1 cellular context compared by ENCODE assay signal in genomic region chr15:40088929-40089755, GRCh38.
TF ChIP-seq lines count a peak whose summit lies in the region.

No MANE protein-coding gene starts in this region.

TF ChIP-seq in GM23338, 12 proteins besides CTCF, POLR2A, EP300 and RAD21 (continued from another document):
- TF ChIP-seq, protein P1, sequence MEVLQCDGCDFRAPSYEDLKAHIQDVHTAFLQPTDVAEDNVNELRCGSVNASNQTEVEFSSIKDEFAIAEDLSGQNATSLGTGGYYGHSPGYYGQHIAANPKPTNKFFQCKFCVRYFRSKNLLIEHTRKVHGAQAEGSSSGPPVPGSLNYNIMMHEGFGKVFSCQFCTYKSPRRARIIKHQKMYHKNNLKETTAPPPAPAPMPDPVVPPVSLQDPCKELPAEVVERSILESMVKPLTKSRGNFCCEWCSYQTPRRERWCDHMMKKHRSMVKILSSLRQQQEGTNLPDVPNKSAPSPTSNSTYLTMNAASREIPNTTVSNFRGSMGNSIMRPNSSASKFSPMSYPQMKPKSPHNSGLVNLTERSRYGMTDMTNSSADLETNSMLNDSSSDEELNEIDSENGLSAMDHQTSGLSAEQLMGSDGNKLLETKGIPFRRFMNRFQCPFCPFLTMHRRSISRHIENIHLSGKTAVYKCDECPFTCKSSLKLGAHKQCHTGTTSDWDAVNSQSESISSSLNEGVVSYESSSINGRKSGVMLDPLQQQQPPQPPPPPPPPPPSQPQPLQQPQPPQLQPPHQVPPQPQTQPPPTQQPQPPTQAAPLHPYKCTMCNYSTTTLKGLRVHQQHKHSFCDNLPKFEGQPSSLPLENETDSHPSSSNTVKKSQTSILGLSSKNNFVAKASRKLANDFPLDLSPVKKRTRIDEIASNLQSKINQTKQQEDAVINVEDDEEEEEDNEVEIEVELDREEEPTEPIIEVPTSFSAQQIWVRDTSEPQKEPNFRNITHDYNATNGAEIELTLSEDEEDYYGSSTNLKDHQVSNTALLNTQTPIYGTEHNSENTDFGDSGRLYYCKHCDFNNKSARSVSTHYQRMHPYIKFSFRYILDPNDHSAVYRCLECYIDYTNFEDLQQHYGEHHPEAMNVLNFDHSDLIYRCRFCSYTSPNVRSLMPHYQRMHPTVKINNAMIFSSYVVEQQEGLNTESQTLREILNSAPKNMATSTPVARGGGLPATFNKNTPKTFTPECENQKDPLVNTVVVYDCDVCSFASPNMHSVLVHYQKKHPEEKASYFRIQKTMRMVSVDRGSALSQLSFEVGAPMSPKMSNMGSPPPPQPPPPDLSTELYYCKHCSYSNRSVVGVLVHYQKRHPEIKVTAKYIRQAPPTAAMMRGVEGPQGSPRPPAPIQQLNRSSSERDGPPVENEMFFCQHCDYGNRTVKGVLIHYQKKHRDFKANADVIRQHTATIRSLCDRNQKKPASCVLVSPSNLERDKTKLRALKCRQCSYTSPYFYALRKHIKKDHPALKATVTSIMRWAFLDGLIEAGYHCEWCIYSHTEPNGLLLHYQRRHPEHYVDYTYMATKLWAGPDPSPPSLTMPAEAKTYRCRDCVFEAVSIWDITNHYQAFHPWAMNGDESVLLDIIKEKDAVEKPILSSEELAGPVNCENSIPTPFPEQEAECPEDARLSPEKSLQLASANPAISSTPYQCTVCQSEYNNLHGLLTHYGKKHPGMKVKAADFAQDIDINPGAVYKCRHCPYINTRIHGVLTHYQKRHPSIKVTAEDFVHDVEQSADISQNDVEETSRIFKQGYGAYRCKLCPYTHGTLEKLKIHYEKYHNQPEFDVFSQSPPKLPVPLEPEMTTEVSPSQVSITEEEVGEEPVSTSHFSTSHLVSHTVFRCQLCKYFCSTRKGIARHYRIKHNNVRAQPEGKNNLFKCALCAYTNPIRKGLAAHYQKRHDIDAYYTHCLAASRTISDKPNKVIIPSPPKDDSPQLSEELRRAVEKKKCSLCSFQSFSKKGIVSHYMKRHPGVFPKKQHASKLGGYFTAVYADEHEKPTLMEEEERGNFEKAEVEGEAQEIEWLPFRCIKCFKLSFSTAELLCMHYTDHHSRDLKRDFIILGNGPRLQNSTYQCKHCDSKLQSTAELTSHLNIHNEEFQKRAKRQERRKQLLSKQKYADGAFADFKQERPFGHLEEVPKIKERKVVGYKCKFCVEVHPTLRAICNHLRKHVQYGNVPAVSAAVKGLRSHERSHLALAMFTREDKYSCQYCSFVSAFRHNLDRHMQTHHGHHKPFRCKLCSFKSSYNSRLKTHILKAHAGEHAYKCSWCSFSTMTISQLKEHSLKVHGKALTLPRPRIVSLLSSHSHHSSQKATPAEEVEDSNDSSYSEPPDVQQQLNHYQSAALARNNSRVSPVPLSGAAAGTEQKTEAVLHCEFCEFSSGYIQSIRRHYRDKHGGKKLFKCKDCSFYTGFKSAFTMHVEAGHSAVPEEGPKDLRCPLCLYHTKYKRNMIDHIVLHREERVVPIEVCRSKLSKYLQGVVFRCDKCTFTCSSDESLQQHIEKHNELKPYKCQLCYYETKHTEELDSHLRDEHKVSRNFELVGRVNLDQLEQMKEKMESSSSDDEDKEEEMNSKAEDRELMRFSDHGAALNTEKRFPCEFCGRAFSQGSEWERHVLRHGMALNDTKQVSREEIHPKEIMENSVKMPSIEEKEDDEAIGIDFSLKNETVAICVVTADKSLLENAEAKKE (CRISPR knock-in tag; IDR thresholded peaks at IDR 0.05), result 0 out of 2 replicates have a peak, but pooled peaks have one; percentile 29
- TF ChIP-seq POLR2AphosphoS5 (IDR thresholded peaks at IDR 0.05; ENCODE audit: low read depth), result no peak
